ENCODE assay signal across 16 cellular contexts in the genomic region with DNA sequence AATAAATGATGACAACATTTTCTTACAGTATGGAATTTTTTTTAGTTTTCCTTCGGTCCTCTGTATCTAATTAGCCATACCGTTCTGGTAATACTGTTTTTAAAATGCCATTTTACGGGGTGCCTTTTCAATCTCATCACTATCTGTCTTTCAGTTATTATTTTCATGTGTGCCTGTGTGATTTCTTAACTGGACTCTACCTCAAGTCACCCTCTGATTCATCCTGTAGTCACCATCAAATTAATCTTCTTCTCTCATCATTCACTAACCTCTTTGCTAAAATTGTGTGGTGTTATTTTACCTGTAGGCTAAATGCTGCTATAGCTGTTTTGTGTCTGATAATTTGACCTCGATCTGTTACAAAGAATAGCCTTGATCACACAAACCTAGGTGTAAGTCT. TPM values are rescaled to one million over a fixed set of nuclear protein-coding genes. Genes with fewer than 3 reads are reported as not detected.
DNase-seq lines count a peak whose midpoint lies in the region; ATAC-seq and TF ChIP-seq lines count a peak whose summit lies in the region.
"Had no signal": no experiment of that assay in that cellular context is flagged by ENCODE, and none has a peak within 500 bp of the region (broad histone marks: within the 10 kb centered on the region; RNA-seq: fewer than 3 reads in every experiment).

No MANE protein-coding gene starts in this region.

- peaks cover 5% of the 10 kb centered on the region for H3K4me1 Mint-ChIP-seq in activated T-helper 17 cell treated with anti-CD3 and anti-CD28 coated beads, Interleukin-2, amount 50 U/mL, for 72 hours
- H3K4me1 Mint-ChIP-seq: CD14-positive monocyte had no signal

- H2AFZ ChIP-seq in GM23248: no peak overlapping the region

- TF ChIP-seq EP300 in upper lobe of left lung (IDR thresholded peaks at IDR 0.05): no peak

- DNase-seq in AG08395 (ENCODE audit: low spot score) (peak; percentile 26), GM23248 (peak; percentile 75), kidney glomerular epithelial cell (lab: John Stamatoyannopoulos, UW) (peak; percentile 32), NK-92 (lab: John Stamatoyannopoulos, UW; ENCODE audit: unreplicated experiment) (no peak), upper lobe of left lung (no peak), NCI-H2081 (lab: John Stamatoyannopoulos, UW) (no peak)
- DNase-seq: amniotic stem cell; NCI-H2171; stimulated activated CD4-positive, alpha-beta T cell treated with anti-CD3 and anti-CD28 coated beads, Interleukin-4, amount 100 ng/mL, for 1 hour had no signal

- H3K36me3 ChIP-seq in GM23248 (ENCODE audit: low read depth): peaks cover 43% of the 10 kb centered on the region
- H3K36me3 ChIP-seq in upper lobe of left lung: peaks cover 15 to 43% (median 20%) of the 10 kb centered on the region in 4 donors

- H3K4me3 Mint-ChIP-seq in activated T-helper 17 cell treated with anti-CD3 and anti-CD28 coated beads, Interleukin-2, amount 50 U/mL, for 72 hours: no peak overlapping the region
- H3K4me3 Mint-ChIP-seq: CD14-positive monocyte; stimulated activated naive CD8-positive, alpha-beta T cell treated with anti-CD3 and anti-CD28 coated beads, Interleukin-15, Interleukin-2, amounts not matched to agents 100 ng/mL and 50 ng/mL, for 24 hours had no signal

- peaks cover 35% of the 10 kb centered on the region for H3K79me2 ChIP-seq in GM23248 (ENCODE audit: insufficient read depth)

- H3K36me3 Mint-ChIP-seq in activated T-helper 17 cell treated with anti-CD3 and anti-CD28 coated beads, Interleukin-2, amount 50 U/mL, for 72 hours (ENCODE audit: low read depth): peaks cover 57% of the 10 kb centered on the region

- H3K4me1 ChIP-seq in GM23248 (ENCODE audit: insufficient read depth) (peaks cover 22% of the 10 kb centered on the region), upper lobe of left lung (no peaks in the 10 kb centered on the region)
- H3K4me1 ChIP-seq: prostate gland had no signal

- H3K27ac Mint-ChIP-seq in activated T-helper 17 cell treated with anti-CD3 and anti-CD28 coated beads, Interleukin-2, amount 50 U/mL, for 72 hours: peak overlapping the region; percentile 40
- H3K27ac Mint-ChIP-seq: stimulated activated naive CD8-positive, alpha-beta T cell treated with anti-CD3 and anti-CD28 coated beads, Interleukin-15, Interleukin-2, amounts not matched to agents 100 ng/mL and 50 ng/mL, for 24 hours had no signal

- TF ChIP-seq CTCF in upper lobe of left lung (IDR thresholded peaks at IDR 0.05): no peak

- ATAC-seq in activated T-helper 17 cell treated with anti-CD3 and anti-CD28 coated beads, Interleukin-2, amount 50 U/mL, for 72 hours (replicated peaks): peak; percentile 24
- ATAC-seq in HG03442 (IDR thresholded peaks at IDR 0.05; ENCODE audit: unreplicated experiment) (no peak), upper lobe of left lung (ENCODE audit: low FRiP score in 2 of 2) (no peak)

- in situ Hi-C loops in GM23248 (cut with MboI): no loop called here

- H3K9me2 ChIP-seq in GM23248 (ENCODE audit: insufficient read depth): no peaks in the 10 kb centered on the region

- H3K27me3 ChIP-seq in GM23248 (replicated peaks; ENCODE audit: insufficient read depth) (no peaks in the 10 kb centered on the region), upper lobe of left lung (no peaks in the 10 kb centered on the region)

- no peaks in the 10 kb centered on the region for H3K27me3 Mint-ChIP-seq in activated T-helper 17 cell treated with anti-CD3 and anti-CD28 coated beads, Interleukin-2, amount 50 U/mL, for 72 hours
- H3K27me3 Mint-ChIP-seq: stimulated activated naive CD8-positive, alpha-beta T cell treated with anti-CD3 and anti-CD28 coated beads, Interleukin-15, Interleukin-2, amounts not matched to agents 100 ng/mL and 50 ng/mL, for 24 hours had no signal

- H3K27ac ChIP-seq in GM23248 (peak overlapping the region; percentile 35), upper lobe of left lung (no peak overlapping the region)
- H3K27ac ChIP-seq: prostate gland had no signal

- H3K4me3 ChIP-seq in GM23248 (peak overlapping the region; percentile 23; the same call in 1 of the 2 replicates), upper lobe of left lung (no peak overlapping the region)
- H3K4me3 ChIP-seq: prostate gland had no signal

- H3K9me3 ChIP-seq in GM23248 (ENCODE audit: low read depth): no peaks in the 10 kb centered on the region
- no peaks in the 10 kb centered on the region for H3K9me3 ChIP-seq in upper lobe of left lung
- H3K9me3 ChIP-seq: prostate gland had no signal

- H3F3A ChIP-seq in GM23248 (ENCODE audit: insufficient read depth): peaks cover 30% of the 10 kb centered on the region

- H3K9me3 Mint-ChIP-seq in activated T-helper 17 cell treated with anti-CD3 and anti-CD28 coated beads, Interleukin-2, amount 50 U/mL, for 72 hours: no peaks in the 10 kb centered on the region
- H3K9me3 Mint-ChIP-seq: CD14-positive monocyte; stimulated activated naive CD8-positive, alpha-beta T cell treated with anti-CD3 and anti-CD28 coated beads, Interleukin-15, Interleukin-2, amounts not matched to agents 100 ng/mL and 50 ng/mL, for 24 hours had no signal

- WGBS in GM23248 (ENCODE audit: low coverage in 1 of 2, low lambda C conversion rate in 2 of 2, missing lambda C conversion rate in 2 of 2), 2 experiments: 12% methylated on average over 4 of the region's 4 CpGs
- WGBS in upper lobe of left lung, 2 donors: 79 to 93% methylated on average over 4 of the region's 4 CpGs

- no peaks in the 10 kb centered on the region for H4K20me1 ChIP-seq in GM23248 (ENCODE audit: insufficient read depth)

- peak overlapping the region; percentile 53 for H3K4me2 ChIP-seq in GM23248 (ENCODE audit: unreplicated experiment)

- H3K9ac ChIP-seq in GM23248: peak overlapping the region; percentile 20; the same call in 1 of the 2 replicates

- no peak for TF ChIP-seq POLR2A in upper lobe of left lung (IDR thresholded peaks at IDR 0.05)

RNA-seq across cellular contexts. Expression of a gene that starts 16.0 kb away (rescaled TPM):
- 171 and 176 TPM in 2 replicates for total RNA-seq in GM23248 (2014; rRNA removed; shearing (Covaris generic))
- polyA plus RNA-seq in GM23248 (2016; fragmentation: Nextera tagmentation; extraction: Ambion mirVana): 157 and 158 TPM in 2 replicates
- total RNA-seq in activated T-helper 17 cell treated with anti-CD3 and anti-CD28 coated beads, Interleukin-2, amount 50 U/mL, for 72 hours: 100 to 1,000 TPM; 178 to 384 TPM
- total RNA-seq in upper lobe of left lung: 100 to 1,000 TPM in 3 of 6 donors, 10 to 100 TPM in 3; 28.1 to 117 (median 91.0) TPM

RNA-seq across cellular contexts. Expression of a gene that starts 41.5 kb away (rescaled TPM):
- not detected in 2 replicates for total RNA-seq in GM23248 (2014; rRNA removed; shearing (Covaris generic))
- not detected in 2 replicates for polyA plus RNA-seq in GM23248 (2016; fragmentation: Nextera tagmentation; extraction: Ambion mirVana)
- not detected for total RNA-seq in activated T-helper 17 cell treated with anti-CD3 and anti-CD28 coated beads, Interleukin-2, amount 50 U/mL, for 72 hours
- total RNA-seq in upper lobe of left lung: not detected
- total RNA-seq: mesenteric fat pad, OCI-LY7, prostate gland had no signal
- polyA plus RNA-seq: CD14-positive monocyte had no signal

Comparison
In these comparisons a context has a peak if more than half of its experiments do, and no peak if none do; other contexts are left out.
1. DNase-seq: peak in AG08395 (single experiment), GM23248 (single experiment) and kidney glomerular epithelial cell (single experiment); none in NK-92 (single experiment), upper lobe of left lung (0 of 2) and NCI-H2081 (0 of 2).